In the genomic region with DNA sequence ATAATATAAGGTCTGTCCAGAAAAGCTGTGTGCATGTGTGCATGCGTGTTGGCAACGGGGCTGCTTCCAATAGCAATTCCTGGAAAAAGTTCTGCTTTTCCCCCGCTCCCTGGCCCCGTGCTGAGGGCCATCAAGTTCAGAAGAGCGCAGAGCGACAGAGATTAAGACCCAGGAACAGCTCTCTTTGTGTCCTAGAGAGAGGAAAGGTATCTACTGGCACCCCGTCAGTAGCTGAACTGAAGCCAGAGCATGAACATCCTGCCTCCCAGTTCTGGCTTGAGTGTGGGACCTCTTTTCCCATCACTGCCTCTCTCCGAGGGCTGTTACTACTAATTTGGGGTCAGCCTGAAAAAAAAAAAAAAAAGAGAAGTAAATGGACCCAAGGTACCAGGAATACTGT, we compare ENCODE assay signal across 12 cellular contexts. TPM values are rescaled to one million over a fixed set of nuclear protein-coding genes. Genes with fewer than 3 reads are reported as not detected.
A peak's percentile ranks its signal among the peaks of the same experiment; 100 is the strongest.
DNase-seq lines count a peak whose midpoint lies in the region; ATAC-seq and TF ChIP-seq lines count a peak whose summit lies in the region.
"Had no signal": no experiment of that assay in that cellular context is flagged by ENCODE, and none has a peak within 500 bp of the region (broad histone marks: within the 10 kb centered on the region; RNA-seq: fewer than 3 reads in every experiment).

No MANE protein-coding gene starts in this region.

- POLR2A ChIA-PET in activated B cell treated with CpG ODN at 0.5 μM for 24 hours (lab: Charles Lee) = interaction anchor here (1.0 to 19.6 kb wide), 4 partner anchors 8 to 30 kb away, joined by 3 to 573 read pairs (median 4); partner anchors contain the start of gene HDAC7

- H3K27me3 ChIP-seq in stomach smooth muscle (ENCODE audit: control insufficient read depth in 1 of 2, insufficient read depth in 2 of 2, low read length in 2 of 2) = no peaks in the 10 kb centered on the region
- no peaks in the 10 kb centered on the region for H3K27me3 ChIP-seq in colonic mucosa

- TF ChIP-seq CTCF in activated B cell treated with CpG ODN at 0.5 μM for 24 hours (IDR thresholded peaks at IDR 0.05) (no peak), colonic mucosa (IDR thresholded peaks at IDR 0.05) (no peak)

- peak overlapping the region; percentile 70 for H3K27ac ChIP-seq in stomach smooth muscle (ENCODE audit: low read length)
- H3K27ac ChIP-seq in colonic mucosa = no peak overlapping the region

- H3K4me3 Mint-ChIP-seq in activated CD8-positive, alpha-beta memory T cell treated with anti-CD3 and anti-CD28 coated beads, Interleukin-2, amount 10 ng/mL, durations not matched to agents 7 days and 5 days = no peak overlapping the region
- H3K4me3 Mint-ChIP-seq in activated B cell treated with CpG ODN at 0.5 μM for 24 hours = no peak overlapping the region
- H3K4me3 Mint-ChIP-seq in immature natural killer cell = peak overlapping the region in 2 of 5 donors; percentile 36 to 58
- H3K4me3 Mint-ChIP-seq: neural crest cell had no signal

- H3K4me3 ChIP-seq in stomach smooth muscle (ENCODE audit: low read length in 2 of 2) = peak overlapping the region in 1 of 2 donors; percentile 15
- H3K4me3 ChIP-seq in colonic mucosa = no peak overlapping the region

- intact Hi-C loops in activated B cell treated with CpG ODN at 0.5 μM for 24 hours (cut with micrococcal nuclease) (no loop called here), colonic mucosa (cut with DNase I) (loop anchor here (5.0 kb wide), 1 partner anchor 33 kb away; no protein-coding TSS in a partner anchor)

- peaks cover 0 to 9% of the 10 kb centered on the region in 2 donors for H3K36me3 ChIP-seq in stomach smooth muscle (ENCODE audit: control insufficient read depth in 2 of 2, insufficient read depth in 2 of 2, low read length in 2 of 2)
- no peaks in the 10 kb centered on the region for H3K36me3 ChIP-seq in colonic mucosa

- no peak for ATAC-seq in activated CD8-positive, alpha-beta memory T cell treated with anti-CD3 and anti-CD28 coated beads, Interleukin-2, amount 10 ng/mL, durations not matched to agents 7 days and 5 days
- ATAC-seq in activated B cell treated with CpG ODN at 0.5 μM for 24 hours (ENCODE audit: low read depth) = no peak
- no peak for ATAC-seq in GM19023 (IDR thresholded peaks at IDR 0.05; ENCODE audit: unreplicated experiment)

- CTCF ChIA-PET in activated CD8-positive, alpha-beta memory T cell treated with anti-CD3 and anti-CD28 coated beads, Interleukin-2, amount 10 ng/mL, durations not matched to agents 7 days and 5 days (lab: Charles Lee) = interaction anchor here (1.0 to 27.3 kb wide), 7 partner anchors 9 to 60 kb away, joined by 3 to 775 read pairs (median 9); partner anchors contain the start of genes HDAC7, RAPGEF3 and SLC48A1
- CTCF ChIA-PET in activated B cell treated with CpG ODN at 0.5 μM for 24 hours (lab: Charles Lee) = interaction anchor here (1.2 to 6.2 kb wide), 2 partner anchors 33 to 60 kb away, joined by 4 to 70 read pairs; no protein-coding TSS in a partner anchor

- no peaks in the 10 kb centered on the region for H3K9me3 Mint-ChIP-seq in activated CD8-positive, alpha-beta memory T cell treated with anti-CD3 and anti-CD28 coated beads, Interleukin-2, amount 10 ng/mL, durations not matched to agents 7 days and 5 days (ENCODE audit: low read depth)
- H3K9me3 Mint-ChIP-seq in activated B cell treated with CpG ODN at 0.5 μM for 24 hours = no peaks in the 10 kb centered on the region
- H3K9me3 Mint-ChIP-seq in immature natural killer cell = no peaks in the 10 kb centered on the region
- H3K9me3 Mint-ChIP-seq: neural crest cell had no signal

- H3K27me3 Mint-ChIP-seq in activated CD8-positive, alpha-beta memory T cell treated with anti-CD3 and anti-CD28 coated beads, Interleukin-2, amount 10 ng/mL, durations not matched to agents 7 days and 5 days = no peaks in the 10 kb centered on the region
- H3K27me3 Mint-ChIP-seq in activated B cell treated with CpG ODN at 0.5 μM for 24 hours = no peaks in the 10 kb centered on the region
- H3K27me3 Mint-ChIP-seq in immature natural killer cell (ENCODE audit: low read depth in 3 of 3) = peaks cover 0 to 8% (median 7%) of the 10 kb centered on the region in 3 donors

- DNase-seq in activated CD8-positive, alpha-beta memory T cell treated with anti-CD3 and anti-CD28 coated beads, Interleukin-2, amount 10 ng/mL, durations not matched to agents 7 days and 5 days = no peak
- DNase-seq in activated CD8-positive, alpha-beta memory T cell treated with anti-CD3 and anti-CD28 coated beads, Interleukin-2, amount 50 U/mL, for 4 hours = no peak
- DNase-seq in activated B cell treated with CpG ODN at 0.5 μM for 24 hours (no peak), immature natural killer cell (no peak), DMS79 (lab: John Stamatoyannopoulos, UW) (no peak), colonic mucosa (no peak)
- DNase-seq: effector memory CD4-positive, alpha-beta T cell; KBM-7; kidney had no signal

- H3K9ac ChIP-seq in stomach smooth muscle (ENCODE audit: low read length in 2 of 2) (no peak overlapping the region), colonic mucosa (ENCODE audit: low read depth in 2 of 2, low read length in 2 of 2) (no peak overlapping the region)

- H3K9me3 ChIP-seq in stomach smooth muscle (ENCODE audit: control insufficient read depth in 2 of 2, low read length in 2 of 2) = no peaks in the 10 kb centered on the region
- H3K9me3 ChIP-seq in colonic mucosa = no peaks in the 10 kb centered on the region

- H3K4me1 Mint-ChIP-seq in activated CD8-positive, alpha-beta memory T cell treated with anti-CD3 and anti-CD28 coated beads, Interleukin-2, amount 10 ng/mL, durations not matched to agents 7 days and 5 days = peaks cover 88% of the 10 kb centered on the region
- peaks cover 86% of the 10 kb centered on the region for H3K4me1 Mint-ChIP-seq in activated B cell treated with CpG ODN at 0.5 μM for 24 hours
- peaks cover 95 to 100% of the 10 kb centered on the region in 2 donors for H3K4me1 Mint-ChIP-seq in immature natural killer cell

- H3K36me3 Mint-ChIP-seq in activated CD8-positive, alpha-beta memory T cell treated with anti-CD3 and anti-CD28 coated beads, Interleukin-2, amount 10 ng/mL, durations not matched to agents 7 days and 5 days = peaks cover 43% of the 10 kb centered on the region
- H3K36me3 Mint-ChIP-seq in activated B cell treated with CpG ODN at 0.5 μM for 24 hours (ENCODE audit: low read depth) (peaks cover 31% of the 10 kb centered on the region), immature natural killer cell (no peaks in the 10 kb centered on the region)

- peak overlapping the region; percentile 82 for H3K27ac Mint-ChIP-seq in activated CD8-positive, alpha-beta memory T cell treated with anti-CD3 and anti-CD28 coated beads, Interleukin-2, amount 10 ng/mL, durations not matched to agents 7 days and 5 days
- H3K27ac Mint-ChIP-seq in activated B cell treated with CpG ODN at 0.5 μM for 24 hours = peak overlapping the region; percentile 93
- H3K27ac Mint-ChIP-seq in immature natural killer cell = peak overlapping the region in 5 of 6 donors; percentile 20 to 85 (median 76)

- H3K4me1 ChIP-seq in stomach smooth muscle (ENCODE audit: control insufficient read depth, insufficient read depth, low read length) = peaks cover 98% of the 10 kb centered on the region
- peaks cover 7% of the 10 kb centered on the region for H3K4me1 ChIP-seq in colonic mucosa

RNA-seq across cellular contexts. Expression of gene HDAC7, which starts 15.5 kb away (rescaled TPM):
- 100 to 1,000 TPM; 226 to 284 TPM for total RNA-seq in activated CD8-positive, alpha-beta memory T cell treated with anti-CD3 and anti-CD28 coated beads, Interleukin-2, amount 10 ng/mL, durations not matched to agents 7 days and 5 days
- 103 and 126 TPM in 2 replicates for total RNA-seq in activated B cell treated with CpG ODN at 0.5 μM for 24 hours
- polyA plus RNA-seq in immature natural killer cell = 10 to 100 TPM in 2 of 3 donors, 1 to 10 TPM in 1; 5.9 to 29.1 (median 11.5) TPM
- total RNA-seq in colonic mucosa = 10 to 100 TPM; 27.3 to 29.7 TPM

RNA-seq across cellular contexts. Expression of gene SLC48A1, which starts 31.1 kb away (rescaled TPM):
- total RNA-seq in activated CD8-positive, alpha-beta memory T cell treated with anti-CD3 and anti-CD28 coated beads, Interleukin-2, amount 10 ng/mL, durations not matched to agents 7 days and 5 days = 10 to 100 TPM; 13.9 to 18.5 TPM
- 12.7 and 12.8 TPM in 2 replicates for total RNA-seq in activated B cell treated with CpG ODN at 0.5 μM for 24 hours
- polyA plus RNA-seq in immature natural killer cell = 1 to 10 TPM in 2 of 3 donors, under 1 TPM in 1; 0.54 to 5.6 (median 3.1) TPM
- total RNA-seq in colonic mucosa = 10 to 100 TPM; 12.2 to 17.9 TPM

RNA-seq across cellular contexts. Expression of gene RAPGEF3, which starts 45.5 kb away (rescaled TPM):
- total RNA-seq in activated CD8-positive, alpha-beta memory T cell treated with anti-CD3 and anti-CD28 coated beads, Interleukin-2, amount 10 ng/mL, durations not matched to agents 7 days and 5 days = 1 to 10 TPM; 1.5 to 1.9 TPM
- total RNA-seq in activated B cell treated with CpG ODN at 0.5 μM for 24 hours (2.7 and 5.0 TPM in 2 replicates), colonic mucosa (10 to 100 TPM; 10.1 TPM)
- under 1 TPM in 1 of 3 donors, not detected in 2; 0.25 TPM for polyA plus RNA-seq in immature natural killer cell
